Comparison of ENCODE assay signal across 13 cellular contexts in genomic region chr4:89152972-89153371, GRCh38. TPM values are rescaled to one million over a fixed set of nuclear protein-coding genes. Genes with fewer than 3 reads are reported as not detected.
DNase-seq lines count a peak whose midpoint lies in the region; ATAC-seq and TF ChIP-seq lines count a peak whose summit lies in the region.
"Had no signal": no experiment of that assay in that cellular context is flagged by ENCODE, and none has a peak within 500 bp of the region (broad histone marks: within the 10 kb centered on the region; RNA-seq: fewer than 3 reads in every experiment).

No MANE protein-coding gene starts in this region.

- H3K4me3 ChIP-seq in MG63, result no peak overlapping the region
- H3K4me3 ChIP-seq in choroid plexus epithelial cell (ENCODE audit: low read depth, low read length), result no peak overlapping the region
- no peak overlapping the region for H3K4me3 ChIP-seq in upper lobe of left lung
- no peak overlapping the region for H3K4me3 ChIP-seq in vagina
- H3K4me3 ChIP-seq: gastrocnemius medialis had no signal

- H3K27me3 ChIP-seq in MG63 (no peaks in the 10 kb centered on the region), upper lobe of left lung (no peaks in the 10 kb centered on the region), vagina (no peaks in the 10 kb centered on the region)
- H3K27me3 ChIP-seq: gastrocnemius medialis had no signal

- ATAC-seq in upper lobe of left lung (ENCODE audit: low FRiP score in 2 of 2) (no peak), GM18873 (IDR thresholded peaks at IDR 0.05; ENCODE audit: low FRiP score, unreplicated experiment) (no peak), GM19324 (IDR thresholded peaks at IDR 0.05; ENCODE audit: low FRiP score, unreplicated experiment) (no peak)
- ATAC-seq: activated naive CD4-positive, alpha-beta T cell treated with anti-CD3 and anti-CD28 coated beads, Interleukin-2, amount 50 U/mL, for 72 hours; gastrocnemius medialis had no signal

- H3K27ac ChIP-seq in upper lobe of left lung (no peak overlapping the region), vagina (no peak overlapping the region)
- H3K27ac ChIP-seq: gastrocnemius medialis had no signal

- intact Hi-C loops in vagina (cut with DNase I), result no loop called here

- WGBS in upper lobe of left lung, 2 donors, result 75 to 89% methylated on average over 2 of the region's 2 CpGs

- TF ChIP-seq CTCF in choroid plexus epithelial cell (conservative IDR thresholded peaks at IDR 0.05; ENCODE audit: low read depth, low read length), result no peak
- TF ChIP-seq CTCF in upper lobe of left lung (IDR thresholded peaks at IDR 0.05), result no peak
- no peak for TF ChIP-seq CTCF in vagina (IDR thresholded peaks at IDR 0.05)

- DNase-seq in COR-L47 (lab: John Stamatoyannopoulos, UW) (peak; percentile 4), MG63 (peak; percentile 36), NCI-H446 (lab: John Stamatoyannopoulos, UW) (peak; percentile 26 to 84), choroid plexus epithelial cell (ENCODE audit: low read depth) (peak; percentile 85), upper lobe of left lung (no peak), vagina (ENCODE audit: extremely low spot score in 2 of 2) (no peak)
- DNase-seq: activated CD8-positive, alpha-beta memory T cell treated with anti-CD3 and anti-CD28 coated beads, Interleukin-2, amount 50 U/mL, for 48 hours; gastrocnemius medialis; kidney; NCI-H1105 treated with DMSO at 0.1 percent for 48 hours had no signal

- H3K4me1 ChIP-seq in upper lobe of left lung, result no peaks in the 10 kb centered on the region
- no peaks in the 10 kb centered on the region for H3K4me1 ChIP-seq in vagina
- H3K4me1 ChIP-seq: gastrocnemius medialis had no signal

- H3K36me3 ChIP-seq in MG63 (no peaks in the 10 kb centered on the region), upper lobe of left lung (no peaks in the 10 kb centered on the region), vagina (no peaks in the 10 kb centered on the region)
- H3K36me3 ChIP-seq: gastrocnemius medialis had no signal

- TF ChIP-seq POLR2A in upper lobe of left lung (IDR thresholded peaks at IDR 0.05) (no peak), vagina (IDR thresholded peaks at IDR 0.05) (no peak)

- TF ChIP-seq EP300 in upper lobe of left lung (IDR thresholded peaks at IDR 0.05), result no peak

- H3K9me3 ChIP-seq in MG63 (no peaks in the 10 kb centered on the region), upper lobe of left lung (no peaks in the 10 kb centered on the region), vagina (no peaks in the 10 kb centered on the region)
- H3K9me3 ChIP-seq: gastrocnemius medialis had no signal

RNA-seq across cellular contexts. Expression of gene TIGD2, which starts 41.6 kb away (rescaled TPM):
- total RNA-seq in MG63 (2014; rRNA removed; shearing (Covaris generic); ENCODE audit: low replicate concordance), result 2.8 and 5.8 TPM in 2 replicates
- total RNA-seq in upper lobe of left lung (10 to 100 TPM in 1 of 6 donors, 1 to 10 TPM in 5; 2.6 to 10.5 (median 5.7) TPM), vagina (4.4 TPM)

Comparison
In these comparisons a context has a peak if more than half of its experiments do, and no peak if none do; other contexts are left out.
1. DNase-seq: peak in COR-L47 (single experiment), MG63 (single experiment), NCI-H446 (2 of 2) and choroid plexus epithelial cell (single experiment); none in upper lobe of left lung (0 of 2) and vagina (0 of 2).